Comparison of ENCODE assay signal across 18 cellular contexts in the genomic region with DNA sequence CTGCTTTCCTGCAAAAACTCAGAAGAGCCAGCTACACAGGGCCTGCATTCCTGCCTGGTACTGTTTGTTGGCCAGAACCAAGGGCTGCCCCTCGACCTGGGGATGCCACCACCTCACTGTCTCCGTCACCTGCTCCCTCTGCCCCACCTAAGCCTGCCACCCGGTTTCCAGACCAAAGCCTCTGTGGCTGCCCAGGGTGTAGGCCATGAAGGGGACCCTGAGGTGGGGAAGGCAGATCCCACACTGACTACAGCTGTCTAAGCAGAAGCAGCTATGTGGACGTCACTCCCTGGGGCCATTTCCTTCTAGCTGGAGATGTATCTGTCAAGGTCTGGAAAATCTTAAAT. TPM values are rescaled to one million over a fixed set of nuclear protein-coding genes. Genes with fewer than 3 reads are reported as not detected.
"Had no signal": no experiment of that assay in that cellular context is flagged by ENCODE, and none has a peak within 500 bp of the region (broad histone marks: within the 10 kb centered on the region; RNA-seq: fewer than 3 reads in every experiment).

No MANE protein-coding gene starts in this region.

- H3K36me3 Mint-ChIP-seq: activated naive CD8-positive, alpha-beta T cell; stimulated activated naive B cell treated with anti-CD40 and anti-IgM and Interleukin-4, amounts not matched to agents 10 μg/mL and 1 μg/mL and 100 μg/mL, for 72 hours; type B pancreatic cell had no signal

- ATAC-seq: pancreas; stimulated activated naive B cell treated with anti-CD40 and anti-IgM and Interleukin-4, amounts not matched to agents 10 μg/mL and 1 μg/mL and 100 μg/mL, for 72 hours had no signal

- H3K4me1 Mint-ChIP-seq: activated CD4-positive, alpha-beta T cell treated with anti-CD3 and anti-CD28 coated beads, Interleukin-2, amount 10 ng/mL, durations not matched to agents 7 days and 5 days; stimulated activated naive B cell treated with anti-CD40 and anti-IgM and Interleukin-4, amounts not matched to agents 10 μg/mL and 1 μg/mL and 100 μg/mL, for 72 hours had no signal

- H3K27me3 ChIP-seq: brain microvascular endothelial cell, pancreas had no signal

- H3K4me1 ChIP-seq: pancreas had no signal

- H3K27ac ChIP-seq: brain microvascular endothelial cell, pancreas had no signal

- H3K9me3 ChIP-seq: pancreas had no signal

- H3K27ac Mint-ChIP-seq: activated CD4-positive, alpha-beta T cell treated with anti-CD3 and anti-CD28 coated beads, Interleukin-2, amount 10 ng/mL, durations not matched to agents 7 days and 5 days; activated naive CD8-positive, alpha-beta T cell; endodermal cell; stimulated activated naive B cell treated with anti-CD40 and anti-IgM and Interleukin-4, amounts not matched to agents 10 μg/mL and 1 μg/mL and 100 μg/mL, for 72 hours had no signal

- H3K9me3 Mint-ChIP-seq: activated CD4-positive, alpha-beta T cell treated with anti-CD3 and anti-CD28 coated beads, Interleukin-2, amount 10 ng/mL, durations not matched to agents 7 days and 5 days; endodermal cell; nephron progenitor cell; stimulated activated naive B cell treated with anti-CD40 and anti-IgM and Interleukin-4, amounts not matched to agents 10 μg/mL and 1 μg/mL and 100 μg/mL, for 72 hours; type B pancreatic cell had no signal

- H3K36me3 ChIP-seq: brain microvascular endothelial cell, pancreas had no signal

- H3K4me3 Mint-ChIP-seq: activated CD4-positive, alpha-beta T cell treated with anti-CD3 and anti-CD28 coated beads, Interleukin-2, amount 10 ng/mL, durations not matched to agents 7 days and 5 days; activated naive CD8-positive, alpha-beta T cell; endodermal cell; nephron progenitor cell; stimulated activated naive B cell treated with anti-CD40 and anti-IgM and Interleukin-4, amounts not matched to agents 10 μg/mL and 1 μg/mL and 100 μg/mL, for 72 hours; type B pancreatic cell had no signal

- H3K27me3 Mint-ChIP-seq: activated CD4-positive, alpha-beta T cell treated with anti-CD3 and anti-CD28 coated beads, Interleukin-2, amount 10 ng/mL, durations not matched to agents 7 days and 5 days; activated naive CD8-positive, alpha-beta T cell; type B pancreatic cell had no signal

- DNase-seq: activated CD4-positive, alpha-beta T cell treated with anti-CD3 and anti-CD28 coated beads, Interleukin-2, amount 10 ng/mL, durations not matched to agents 7 days and 5 days; activated CD8-positive, alpha-beta memory T cell treated with anti-CD3 and anti-CD28 coated beads for 24 hours; activated gamma-delta T cell treated with Interleukin-2 at 50 U/mL for 16 hours; amniotic stem cell; brain microvascular endothelial cell; cerebellar nuclear complex; endodermal cell; mesendoderm; nephron progenitor cell; stimulated activated CD4-positive, alpha-beta T cell treated with anti-CD3 and anti-CD28 coated beads, Interleukin-2, amount 100 ng/mL, for 48 hours; stimulated activated naive B cell treated with anti-CD40 and anti-IgM and Interleukin-4, amounts not matched to agents 10 μg/mL and 1 μg/mL and 100 μg/mL, for 72 hours had no signal

- H3K4me3 ChIP-seq: pancreas had no signal

RNA-seq across cellular contexts. Expression of a gene that starts 35.8 kb away (rescaled TPM):
- total RNA-seq: activated CD4-positive, alpha-beta T cell treated with anti-CD3 and anti-CD28 coated beads, Interleukin-2, amount 10 ng/mL, durations not matched to agents 7 days and 5 days; dermis microvascular lymphatic vessel endothelial cell; epithelial cell of proximal tubule; glomerular endothelial cell; renal cortical epithelial cell had no signal
